Comparison of ENCODE assay signal across 9 cellular contexts in the genomic region with DNA sequence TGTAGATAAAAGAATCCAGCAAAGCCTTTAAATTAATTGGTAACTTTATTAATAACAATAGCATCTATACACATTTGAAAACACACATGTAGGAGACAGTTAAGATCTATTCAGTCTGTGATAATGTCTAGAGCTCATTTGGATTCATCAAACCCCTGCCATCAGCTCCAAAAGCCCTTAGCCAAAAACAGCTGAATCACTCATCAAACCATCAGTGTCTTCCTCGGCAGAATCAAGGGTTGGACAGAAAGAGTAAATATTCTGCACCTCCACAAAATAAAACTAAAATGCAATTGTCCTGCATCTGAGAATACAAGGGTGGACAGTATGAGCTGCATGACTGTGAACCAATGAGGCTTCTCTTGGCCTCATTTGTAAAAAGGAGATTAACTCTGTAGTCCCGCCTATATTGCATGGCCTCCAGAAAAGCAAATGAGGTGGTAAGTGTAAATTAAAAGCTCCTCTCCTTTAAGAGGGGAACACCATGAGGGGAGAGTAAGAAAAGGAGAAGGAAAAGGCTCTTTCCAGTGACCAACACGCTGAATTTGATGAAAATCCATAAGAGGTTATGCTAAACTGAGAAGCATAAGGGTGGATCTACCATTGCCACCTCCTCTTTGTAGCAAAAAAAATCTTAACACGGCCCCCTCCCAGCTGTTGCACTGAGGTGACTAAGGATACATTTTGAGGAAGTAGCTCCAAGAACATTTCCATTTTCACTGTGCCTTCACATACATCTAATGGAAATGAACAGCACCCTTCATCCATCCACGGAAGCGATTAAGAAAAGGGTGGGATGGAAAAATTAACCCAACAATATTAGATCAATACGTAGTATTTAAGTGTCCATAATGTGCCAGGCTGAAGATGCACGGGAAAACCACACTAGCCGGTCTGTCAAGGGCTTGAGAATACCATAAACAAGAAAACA. TPM values are rescaled to one million over a fixed set of nuclear protein-coding genes. Genes with fewer than 3 reads are reported as not detected.
DNase-seq lines count a peak whose midpoint lies in the region; ATAC-seq, FAIRE-seq and TF ChIP-seq lines count a peak whose summit lies in the region.
"Had no signal": no experiment of that assay in that cellular context is flagged by ENCODE, and none has a peak within 500 bp of the region (broad histone marks: within the 10 kb centered on the region; RNA-seq: fewer than 3 reads in every experiment).

No MANE protein-coding gene starts in this region.

- H3K4me3 ChIP-seq in BJ (ENCODE audit: low read depth, low read length) (peak overlapping the region; percentile 67), K562 (peak overlapping the region; percentile 64)

- no peaks in the 10 kb centered on the region for H3K9me1 ChIP-seq in K562 (ENCODE audit: control insufficient read depth, insufficient read depth, low read length)

- H3K27me3 ChIP-seq in BJ (ENCODE audit: control insufficient read depth, insufficient read depth, low read length) (no peaks in the 10 kb centered on the region), K562 (ENCODE audit: control insufficient read depth in 2 of 2, insufficient read depth in 2 of 2, low read length in 2 of 2) (no peaks in the 10 kb centered on the region)

- H3K4me3 Mint-ChIP-seq in HFFc6: no peak overlapping the region
- H3K4me3 Mint-ChIP-seq: IgD-negative memory B cell had no signal

- no peaks in the 10 kb centered on the region for H3K9me3 ChIP-seq in K562 (replicated peaks; ENCODE audit: control insufficient read depth, insufficient read depth, low read depth, low read length)

- H3K79me2 ChIP-seq in K562 (ENCODE audit: control insufficient read depth, insufficient read depth, low read length): peaks cover 56% of the 10 kb centered on the region

- TF ChIP-seq CTCF in BJ (IDR thresholded peaks at IDR 0.05; ENCODE audit: insufficient read depth, low read depth, low read length) (no peak), K562 (IDR thresholded peaks at IDR 0.05 in 2 of 3, conservative IDR thresholded peaks at IDR 0.05 in 1 of 3; ENCODE audit: insufficient read depth in 2 of 3, low read depth in 1 of 3, low read length in 3 of 3) (no peak), HFFc6 (IDR thresholded peaks at IDR 0.05) (no peak)

- peak overlapping the region; percentile 96 to 98 for H3K9ac ChIP-seq in K562 (ENCODE audit: insufficient read depth in 1 of 2, low read depth in 2 of 2, low read length in 2 of 2)

- under 1% methylated on average over 9 of the region's 9 CpGs for WGBS in K562 (ENCODE audit: insufficient coverage, low coverage, missing lambda C conversion rate)

- in situ Hi-C loops in K562 (cut with MboI): loop anchor here (5.0 kb wide), 1 partner anchor 42 kb away; a partner anchor contains a TSS

- peaks cover 27% of the 10 kb centered on the region for H4K20me1 ChIP-seq in K562 (replicated peaks; ENCODE audit: control insufficient read depth, insufficient read depth, low read length)

- TF ChIP-seq POLR2A in GM18526 (IDR thresholded peaks at IDR 0.05; ENCODE audit: extremely low read depth, insufficient read length): peak; percentile 49
- no peak for TF ChIP-seq POLR2A in K562 (conservative IDR thresholded peaks at IDR 0.05)

- TF ChIP-seq RAD21 in K562 (CRISPR knock-in tag; conservative IDR thresholded peaks at IDR 0.05 in 1 of 2, IDR thresholded peaks at IDR 0.05 in 1 of 2): no peak

- H2AFZ ChIP-seq in K562 (ENCODE audit: low read depth, low read length): no peak overlapping the region

- no peaks in the 10 kb centered on the region for H3K36me3 ChIP-seq in BJ (ENCODE audit: control insufficient read depth, insufficient read depth, low read length)
- H3K36me3 ChIP-seq in K562 (ENCODE audit: control insufficient read depth, insufficient read depth, low read length): peaks cover 9% of the 10 kb centered on the region; the same call in 2 of the 3 replicates

- no peaks in the 10 kb centered on the region; the same call in none of the 2 replicates for H3K4me1 Mint-ChIP-seq in HFFc6 (ENCODE audit: low read depth)

- ATAC-seq in K562: 0 out of 3 replicates have a peak, but pooled peaks have one; percentile 5
- ATAC-seq in HG03432 (IDR thresholded peaks at IDR 0.05; ENCODE audit: unreplicated experiment): no peak

- no peak overlapping the region for H3K27ac Mint-ChIP-seq in HFFc6
- H3K27ac Mint-ChIP-seq: IgD-negative memory B cell had no signal

- H3K4me1 ChIP-seq in K562 (replicated peaks in 1 of 2; ENCODE audit: control insufficient read depth in 2 of 2, insufficient read depth in 2 of 2, low read length in 2 of 2): peaks cover 8 to 20% of the 10 kb centered on the region in 2 experiments

- H3K27ac ChIP-seq in K562 (ENCODE audit: extremely low read depth, low read depth, low read length): peak overlapping the region; percentile 98

- no peaks in the 10 kb centered on the region for H3K36me3 Mint-ChIP-seq in HFFc6 (ENCODE audit: low read depth)
- H3K36me3 Mint-ChIP-seq: IgD-negative memory B cell had no signal

- FAIRE-seq in K562 (lab: Jason Lieb, UNC): peak; percentile 15

- intact Hi-C loops in K562 (cut with micrococcal nuclease): no loop called here

- TF ChIP-seq EP300 in K562 (IDR thresholded peaks at IDR 0.05; ENCODE audit: low read length): no peak

- H3K27me3 Mint-ChIP-seq in HFFc6 (ENCODE audit: insufficient read depth): peaks cover 4% of the 10 kb centered on the region
- H3K27me3 Mint-ChIP-seq: IgD-negative memory B cell had no signal

- DNase-seq in BJ (ENCODE audit: low read depth) (no peak), NCI-H69 (lab: John Stamatoyannopoulos, UW) (peak; percentile 77), K562 (ENCODE audit: extremely low read depth in 1 of 4, low spot score in 3 of 4) (peak; percentile 28 to 67 (median 32)), medulla oblongata (ENCODE audit: extremely low spot score) (peak; percentile 54), HFFc6 (no peak)
- DNase-seq in stimulated activated naive CD4-positive, alpha-beta T cell treated with Interleukin-2 at 50 U/mL for 16 hours (lab: John Stamatoyannopoulos, UW): no peak

- CTCF ChIA-PET in BJ (lab: Yijun Ruan, JAX): no interaction called here
- CTCF ChIA-PET in K562 (lab: Yijun Ruan, JAX; ENCODE audit: low intra/inter-chr PET ratio): no interaction called here

- POLR2A ChIA-PET in BJ (lab: Charles Lee) (no interaction called here), K562 (lab: Yijun Ruan, JAX) (interaction anchor here (0.5 to 5.9 kb wide), 16 partner anchors 7 to 286 kb away, joined by 3 to 71 read pairs (median 4); partner anchors contain the start of genes PLEKHO1 and SF3B4)

- H3K4me2 ChIP-seq in K562 (ENCODE audit: insufficient read depth, low read length): peak overlapping the region; percentile 88

- no peaks in the 10 kb centered on the region for H3K9me3 Mint-ChIP-seq in HFFc6
- H3K9me3 Mint-ChIP-seq: IgD-negative memory B cell had no signal

- BruUV-seq in K562 (replicated peaks; lab: Mats Ljungman, UMichigan): no TSS peak

RNA-seq across cellular contexts. Expression of gene BOLA1, which starts 14.7 kb away (rescaled TPM):
- polyA plus RNA-seq in BJ (2011; rRNA removed) (15.1 and 21.0 TPM in 2 replicates), K562 (2011; rRNA removed) (0.28 and 0.42 TPM in 2 replicates), K562 (2014; fragmentation: Illumina TruSeq; extraction: Trizol) (0.18 TPM in 1 of 2 replicates, not detected in the other), K562 (2014; fragmentation: Nextera tagmentation; extraction: Ambion mirVana) (not detected), K562 (2014; rRNA removed) (0.43 and 1.2 TPM in 2 replicates)
- 1.5 and 1.6 TPM in 2 replicates for polyA minus RNA-seq in BJ (2011; rRNA and poly(A)+ RNA removed)
- total RNA-seq in K562 (2011; cell fraction: chromatin; rRNA removed; ENCODE audit: low replicate concordance): 0.72 and 1.8 TPM in 2 replicates
- 1.3 and 1.7 TPM in 2 replicates for total RNA-seq in K562 (2011; cell fraction: nucleolus; rRNA removed)
- total RNA-seq in K562 (2011; cell fraction: nucleoplasm; rRNA removed): 2.4 and 2.7 TPM in 2 replicates
- total RNA-seq in K562 (2014; rRNA removed) (0.18 and 0.53 TPM in 2 replicates), K562 (2014; rRNA removed; fragmentation: Illumina TruSeq; extraction: Trizol) (0.58 and 1.4 TPM in 2 replicates), K562 (2015; rRNA removed; fragmentation: Illumina TruSeq; extraction: Trizol) (0.19 and 0.40 TPM in 2 replicates), K562 (2021) (0.76 and 0.82 TPM in 2 replicates)
- polyA plus RNA-seq in K562 (2011; cell fraction: cytosol; rRNA removed): 0.24 and 0.46 TPM in 2 replicates
- 1.7 and 2.6 TPM in 2 replicates for polyA plus RNA-seq in K562 (2011; cell fraction: nucleus; rRNA removed)
- 0.14 and 0.24 TPM in 2 replicates for polyA plus RNA-seq in K562 (2012)
- polyA minus RNA-seq in K562 (2011; rRNA and poly(A)+ RNA removed): 0.21 TPM in 1 of 2 replicates, not detected in the other
- not detected in 2 replicates for polyA minus RNA-seq in K562 (2011; cell fraction: cytosol; rRNA and poly(A)+ RNA removed)
- 0.67 and 1.4 TPM in 2 replicates for polyA minus RNA-seq in K562 (2011; cell fraction: nucleus; rRNA and poly(A)+ RNA removed)
- 1 to 10 TPM; 5.3 to 8.9 (median 6.7) TPM for total RNA-seq in HFFc6 (2021; fragmentation: NEBNext Ultra II Directional; extraction: Animal tissue kit (Norgen Biotek cat#: 25700))

RNA-seq across cellular contexts. Expression of gene SV2A, which starts 32.9 kb away (rescaled TPM):
- polyA plus RNA-seq in BJ (2011; rRNA removed): 21.2 and 25.4 TPM in 2 replicates
- polyA minus RNA-seq in BJ (2011; rRNA and poly(A)+ RNA removed): 26.5 and 40.9 TPM in 2 replicates
- 0.56 and 0.58 TPM in 2 replicates for total RNA-seq in K562 (2011; cell fraction: chromatin; rRNA removed; ENCODE audit: low replicate concordance)
- total RNA-seq in K562 (2011; cell fraction: nucleolus; rRNA removed): 0.33 and 0.53 TPM in 2 replicates
- total RNA-seq in K562 (2011; cell fraction: nucleoplasm; rRNA removed): 0.46 and 0.51 TPM in 2 replicates
- 0.08 and 0.09 TPM in 2 replicates for total RNA-seq in K562 (2014; rRNA removed)
- 0.06 and 0.11 TPM in 2 replicates for total RNA-seq in K562 (2014; rRNA removed; fragmentation: Illumina TruSeq; extraction: Trizol)
- 0.04 and 0.07 TPM in 2 replicates for total RNA-seq in K562 (2015; rRNA removed; fragmentation: Illumina TruSeq; extraction: Trizol)
- 0.20 and 0.22 TPM in 2 replicates for total RNA-seq in K562 (2021)
- 0.12 and 0.14 TPM in 2 replicates for polyA plus RNA-seq in K562 (2011; rRNA removed)
- 0.12 and 0.25 TPM in 2 replicates for polyA plus RNA-seq in K562 (2011; cell fraction: cytosol; rRNA removed)
- polyA plus RNA-seq in K562 (2011; cell fraction: nucleus; rRNA removed): 0.31 TPM in 2 replicates
- 0.18 and 0.30 TPM in 2 replicates for polyA plus RNA-seq in K562 (2012)
- polyA plus RNA-seq in K562 (2014; fragmentation: Illumina TruSeq; extraction: Trizol): 0.10 and 0.30 TPM in 2 replicates
- polyA plus RNA-seq in K562 (2014; fragmentation: Nextera tagmentation; extraction: Ambion mirVana): under 1 TPM in 1 of 2 experiments, not detected in 1; 0.10 TPM
- 0.16 and 0.20 TPM in 2 replicates for polyA plus RNA-seq in K562 (2014; rRNA removed)
- polyA minus RNA-seq in K562 (2011; rRNA and poly(A)+ RNA removed): 0.07 and 0.15 TPM in 2 replicates
- polyA minus RNA-seq in K562 (2011; cell fraction: cytosol; rRNA and poly(A)+ RNA removed): not detected in 2 replicates
- polyA minus RNA-seq in K562 (2011; cell fraction: nucleus; rRNA and poly(A)+ RNA removed): 0.11 and 0.13 TPM in 2 replicates
- total RNA-seq in HFFc6 (2021; fragmentation: NEBNext Ultra II Directional; extraction: Animal tissue kit (Norgen Biotek cat#: 25700)): 10 to 100 TPM; 16.1 to 28.5 (median 26.1) TPM

RNA-seq across cellular contexts. Expression of gene SF3B4, which starts 42.9 kb away (rescaled TPM):
- polyA plus RNA-seq in BJ (2011; rRNA removed): 37.8 and 37.9 TPM in 2 replicates
- polyA minus RNA-seq in BJ (2011; rRNA and poly(A)+ RNA removed): 30.3 and 39.3 TPM in 2 replicates
- total RNA-seq in K562 (2011; cell fraction: chromatin; rRNA removed; ENCODE audit: low replicate concordance): 36.8 and 50.0 TPM in 2 replicates
- 22.8 and 30.1 TPM in 2 replicates for total RNA-seq in K562 (2011; cell fraction: nucleolus; rRNA removed)
- 21.9 and 22.2 TPM in 2 replicates for total RNA-seq in K562 (2011; cell fraction: nucleoplasm; rRNA removed)
- 11.0 and 13.0 TPM in 2 replicates for total RNA-seq in K562 (2014; rRNA removed)
- 28.2 and 28.4 TPM in 2 replicates for total RNA-seq in K562 (2014; rRNA removed; fragmentation: Illumina TruSeq; extraction: Trizol)
- 30.0 and 31.3 TPM in 2 replicates for total RNA-seq in K562 (2015; rRNA removed; fragmentation: Illumina TruSeq; extraction: Trizol)
- total RNA-seq in K562 (2021): 78.5 and 87.1 TPM in 2 replicates
- polyA plus RNA-seq in K562 (2011; rRNA removed): 18.1 and 33.3 TPM in 2 replicates
- 20.3 and 35.8 TPM in 2 replicates for polyA plus RNA-seq in K562 (2011; cell fraction: cytosol; rRNA removed)
- polyA plus RNA-seq in K562 (2011; cell fraction: nucleus; rRNA removed): 21.9 and 25.6 TPM in 2 replicates
- 62.3 and 73.0 TPM in 2 replicates for polyA plus RNA-seq in K562 (2012)
- 88.0 and 101 TPM in 2 replicates for polyA plus RNA-seq in K562 (2014; fragmentation: Illumina TruSeq; extraction: Trizol)
- 1 to 10 TPM; 3.0 to 8.3 TPM for polyA plus RNA-seq in K562 (2014; fragmentation: Nextera tagmentation; extraction: Ambion mirVana)
- 22.8 and 26.1 TPM in 2 replicates for polyA plus RNA-seq in K562 (2014; rRNA removed)
- 25.2 and 30.7 TPM in 2 replicates for polyA minus RNA-seq in K562 (2011; rRNA and poly(A)+ RNA removed)
- polyA minus RNA-seq in K562 (2011; cell fraction: cytosol; rRNA and poly(A)+ RNA removed): 22.9 and 35.8 TPM in 2 replicates
- 15.2 and 21.9 TPM in 2 replicates for polyA minus RNA-seq in K562 (2011; cell fraction: nucleus; rRNA and poly(A)+ RNA removed)
- total RNA-seq in HFFc6 (2021; fragmentation: NEBNext Ultra II Directional; extraction: Animal tissue kit (Norgen Biotek cat#: 25700)): 100 to 1,000 TPM in 3 of 6 experiments, 10 to 100 TPM in 3; 85.4 to 105 (median 101) TPM

RNA-seq across cellular contexts. Expression of gene MTMR11, which starts 52.0 kb away (rescaled TPM):
- polyA plus RNA-seq in BJ (2011; rRNA removed) (14.3 and 14.5 TPM in 2 replicates), K562 (2011; rRNA removed) (1.6 and 1.8 TPM in 2 replicates), K562 (2014; fragmentation: Illumina TruSeq; extraction: Trizol) (0.73 and 0.76 TPM in 2 replicates), K562 (2014; fragmentation: Nextera tagmentation; extraction: Ambion mirVana) (under 1 TPM; 0.34 to 0.45 TPM), K562 (2014; rRNA removed) (0.60 and 1.0 TPM in 2 replicates)
- polyA minus RNA-seq in BJ (2011; rRNA and poly(A)+ RNA removed): 12.2 and 17.1 TPM in 2 replicates
- total RNA-seq in K562 (2011; cell fraction: chromatin; rRNA removed; ENCODE audit: low replicate concordance): 9.3 and 16.8 TPM in 2 replicates
- 6.4 and 6.7 TPM in 2 replicates for total RNA-seq in K562 (2011; cell fraction: nucleolus; rRNA removed)
- total RNA-seq in K562 (2011; cell fraction: nucleoplasm; rRNA removed): 7.7 and 8.3 TPM in 2 replicates
- total RNA-seq in K562 (2014; rRNA removed) (0.09 and 0.53 TPM in 2 replicates), K562 (2014; rRNA removed; fragmentation: Illumina TruSeq; extraction: Trizol) (0.38 and 0.51 TPM in 2 replicates), K562 (2015; rRNA removed; fragmentation: Illumina TruSeq; extraction: Trizol) (0.38 and 0.40 TPM in 2 replicates), K562 (2021) (0.56 and 1.3 TPM in 2 replicates)
- polyA plus RNA-seq in K562 (2011; cell fraction: cytosol; rRNA removed): 1.3 and 2.3 TPM in 2 replicates
- polyA plus RNA-seq in K562 (2011; cell fraction: nucleus; rRNA removed): 12.2 and 13.9 TPM in 2 replicates
- polyA plus RNA-seq in K562 (2012): 0.74 and 1.2 TPM in 2 replicates
- polyA minus RNA-seq in K562 (2011; rRNA and poly(A)+ RNA removed): 0.96 and 1.8 TPM in 2 replicates
- polyA minus RNA-seq in K562 (2011; cell fraction: cytosol; rRNA and poly(A)+ RNA removed): 1.1 TPM in 1 of 2 replicates, not detected in the other
- polyA minus RNA-seq in K562 (2011; cell fraction: nucleus; rRNA and poly(A)+ RNA removed): 3.4 and 3.6 TPM in 2 replicates
- total RNA-seq in HFFc6 (2021; fragmentation: NEBNext Ultra II Directional; extraction: Animal tissue kit (Norgen Biotek cat#: 25700)): 10 to 100 TPM in 3 of 6 experiments, 1 to 10 TPM in 3; 6.1 to 11.5 (median 10.0) TPM
- polyA plus RNA-seq: IgD-negative memory B cell had no signal

Comparison
In these comparisons a context has a peak if more than half of its experiments do, and no peak if none do; other contexts are left out.
1. DNase-seq: peak in NCI-H69 (single experiment), K562 (4 of 4) and medulla oblongata (single experiment); none in BJ (single experiment), HFFc6 (single experiment) and stimulated activated naive CD4-positive, alpha-beta T cell treated with Interleukin-2 at 50 U/mL for 16 hours (single experiment).
2. RNA of gene SV2A, which starts 32.9 kb away (total RNA-seq): 16.1 to 28.5 TPM in HFFc6; 0.04 to 0.58 TPM in K562; every median in the first group is over 10 times any median in the second.